Comparison of ENCODE assay signal across 1 cellular context in genomic region chr5:116492016-116492623, GRCh38.
TF ChIP-seq lines count a peak whose summit lies in the region.

No MANE protein-coding gene starts in this region.

TF ChIP-seq in K562, 482 proteins besides CTCF, POLR2A, EP300 and RAD21 (continued from another document and continues in another):
- no peak for TF ChIP-seq ZNF609 (CRISPR knock-in tag; IDR thresholded peaks at IDR 0.05; ENCODE audit: borderline replicate concordance)
- no peak for TF ChIP-seq KLF10 (CRISPR knock-in tag; IDR thresholded peaks at IDR 0.05)
- no peak for TF ChIP-seq ILF3 (IDR thresholded peaks at IDR 0.05; ENCODE audit: borderline replicate concordance)
- no peak for TF ChIP-seq THRB (CRISPR knock-in tag; conservative IDR thresholded peaks at IDR 0.05)
- no peak for TF ChIP-seq ZNF165 (CRISPR knock-in tag; IDR thresholded peaks at IDR 0.05; ENCODE audit: borderline replicate concordance)
- TF ChIP-seq ZNF766 (CRISPR knock-in tag; conservative IDR thresholded peaks at IDR 0.05): no peak
- TF ChIP-seq SIX5 (IDR thresholded peaks at IDR 0.05; ENCODE audit: borderline replicate concordance in 1 of 2, insufficient read depth in 1 of 2, low read depth in 1 of 2, low read length in 2 of 2): no peak
- no peak for TF ChIP-seq RBM22 (IDR thresholded peaks at IDR 0.05; ENCODE audit: low read depth, low read length, poor library complexity, severe bottlenecking)
- TF ChIP-seq ZNF23 (CRISPR knock-in tag; IDR thresholded peaks at IDR 0.05): no peak
- TF ChIP-seq RNF2 (IDR thresholded peaks at IDR 0.05): no peak
- TF ChIP-seq EZH2 (IDR thresholded peaks at IDR 0.05; ENCODE audit: borderline replicate concordance, low read depth, low read length): no peak
- no peak for TF ChIP-seq LEF1 (IDR thresholded peaks at IDR 0.05)
- no peak for TF ChIP-seq MTA2 (IDR thresholded peaks at IDR 0.05; ENCODE audit: low read depth)
- TF ChIP-seq CBFA2T3 (IDR thresholded peaks at IDR 0.05): peak; percentile 39; the same call in 1 of the 2 replicates
- no peak for TF ChIP-seq CREB3L1 (IDR thresholded peaks at IDR 0.05; ENCODE audit: borderline replicate concordance, low read depth)
- TF ChIP-seq ESRRA (IDR thresholded peaks at IDR 0.05; ENCODE audit: borderline replicate concordance, low read depth): no peak
- no peak for TF ChIP-seq ARID2 (IDR thresholded peaks at IDR 0.05)
- TF ChIP-seq ZBTB33 (CRISPR knock-in tag; IDR thresholded peaks at IDR 0.05): no peak
- no peak for TF ChIP-seq ZNF431 (CRISPR knock-in tag; IDR thresholded peaks at IDR 0.05)
- TF ChIP-seq GTF3C2 (IDR thresholded peaks at IDR 0.05; ENCODE audit: borderline replicate concordance, extremely low read depth, insufficient read length): no peak
- no peak for TF ChIP-seq ZNF146 (CRISPR knock-in tag; IDR thresholded peaks at IDR 0.05; ENCODE audit: unreplicated experiment)
- TF ChIP-seq CUX1 (CRISPR knock-in tag; IDR thresholded peaks at IDR 0.05): no peak
- no peak for TF ChIP-seq USF1 (CRISPR knock-in tag; IDR thresholded peaks at IDR 0.05)
- peak; percentile 6; the same call in 1 of the 2 replicates for TF ChIP-seq ZNF384 (IDR thresholded peaks at IDR 0.05; ENCODE audit: low read depth, low read length)
- TF ChIP-seq GTF2E2 (tag; IDR thresholded peaks at IDR 0.05): no peak
- no peak for TF ChIP-seq FOXA1 (IDR thresholded peaks at IDR 0.05; ENCODE audit: borderline replicate concordance)
- TF ChIP-seq KLF1 (tag; IDR thresholded peaks at IDR 0.05): no peak
- peak; percentile 89 for TF ChIP-seq SPI1 (IDR thresholded peaks at IDR 0.05; ENCODE audit: borderline replicate concordance, low read depth, low read length)
- no peak for TF ChIP-seq AFF1 (IDR thresholded peaks at IDR 0.05; ENCODE audit: low read depth in 1 of 2, partially characterized antibody in 2 of 2)
- peak; percentile 59; the same call in 1 of the 2 replicates for TF ChIP-seq TEAD4 (IDR thresholded peaks at IDR 0.05; ENCODE audit: low read length)
- TF ChIP-seq TEAD4 (CRISPR knock-in tag; IDR thresholded peaks at IDR 0.05; ENCODE audit: borderline replicate concordance): no peak
- no peak for TF ChIP-seq HNRNPLL (IDR thresholded peaks at IDR 0.05; ENCODE audit: low read depth, low read length, poor library complexity, severe bottlenecking)
- no peak for TF ChIP-seq BACH1 (tag; IDR thresholded peaks at IDR 0.05)
- no peak for TF ChIP-seq CBX8 (IDR thresholded peaks at IDR 0.05; ENCODE audit: borderline replicate concordance, extremely low read depth, low read depth, low read length, poor library complexity, severe bottlenecking)
- no peak for TF ChIP-seq ADNP (tag; IDR thresholded peaks at IDR 0.05)
- no peak for TF ChIP-seq ZNF175 (CRISPR knock-in tag; IDR thresholded peaks at IDR 0.05; ENCODE audit: low read depth)
